15 cellular contexts compared by ENCODE assay signal in the genomic region with DNA sequence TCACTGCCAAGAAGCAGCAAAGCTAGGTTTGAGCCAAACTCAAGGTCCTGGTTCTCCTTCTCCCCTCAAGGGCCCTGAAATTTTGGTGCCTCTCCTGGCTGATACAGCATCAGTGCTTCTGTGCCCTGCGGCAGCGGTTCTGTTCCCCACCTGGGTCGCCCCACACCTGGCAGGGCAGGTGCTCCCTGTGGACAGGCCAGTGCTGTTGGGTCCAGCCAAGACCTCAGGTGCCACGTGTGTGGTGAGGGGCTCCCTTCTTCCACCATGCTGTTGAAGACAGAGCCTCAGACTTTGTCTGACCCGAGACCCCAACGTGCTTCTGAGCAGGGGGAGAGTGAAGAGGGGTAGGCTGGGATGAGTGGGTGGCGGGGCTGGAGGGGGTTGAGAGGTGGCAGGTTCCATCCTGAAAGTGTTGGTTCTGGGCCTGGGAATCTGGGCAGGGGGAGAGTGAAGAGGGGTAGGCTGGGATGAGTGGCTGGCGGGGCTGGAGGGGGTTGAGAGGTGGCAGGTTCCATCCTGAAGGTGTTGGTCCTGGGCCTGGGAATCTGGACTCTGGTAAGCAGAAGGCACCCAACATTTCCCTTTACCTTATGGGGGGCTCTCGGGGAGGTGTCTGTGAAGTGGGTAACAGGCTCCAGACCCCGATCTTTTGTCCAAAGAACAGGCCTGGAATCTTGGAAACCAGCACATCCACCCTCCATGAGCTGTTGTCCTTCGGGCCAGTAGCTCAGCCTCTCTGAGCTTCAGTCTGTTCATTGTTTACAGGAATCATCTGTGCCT. TPM values are rescaled to one million over a fixed set of nuclear protein-coding genes. Genes with fewer than 3 reads are reported as not detected.
DNase-seq lines count a peak whose midpoint lies in the region; TF ChIP-seq lines count a peak whose summit lies in the region.
"Had no signal": no experiment of that assay in that cellular context is flagged by ENCODE, and none has a peak within 500 bp of the region (broad histone marks: within the 10 kb centered on the region; RNA-seq: fewer than 3 reads in every experiment).

No MANE protein-coding gene starts in this region.

- H3K4me1 Mint-ChIP-seq in Caco-2 (ENCODE audit: low read depth, unreplicated experiment) (peaks cover 38% of the 10 kb centered on the region), endodermal cell (peaks cover 8% of the 10 kb centered on the region)

- no peak for TF ChIP-seq EP300 in stomach (IDR thresholded peaks at IDR 0.05)

- no peak overlapping the region for H2AFZ ChIP-seq in trophoblast cell (ENCODE audit: insufficient read depth, low read length, poor library complexity)
- H2AFZ ChIP-seq: GM23248 had no signal

- H3K14ac ChIP-seq in trophoblast cell (ENCODE audit: low read length): peak overlapping the region; percentile 90

- BruUV-seq in Caco-2 (replicated peaks; lab: Mats Ljungman, UMichigan): no TSS peak

- peaks cover 19% of the 10 kb centered on the region for H3K79me2 ChIP-seq in trophoblast cell (ENCODE audit: control insufficient read depth, insufficient read depth, low read length, poor library complexity)

- peak overlapping the region; percentile 69 for H4K91ac ChIP-seq in trophoblast cell (ENCODE audit: low read depth, low read length)

- peaks cover 16% of the 10 kb centered on the region for H3K36me3 Mint-ChIP-seq in Caco-2 (ENCODE audit: insufficient read depth, unreplicated experiment)
- peaks cover 26% of the 10 kb centered on the region for H3K36me3 Mint-ChIP-seq in endodermal cell (ENCODE audit: low read depth)

- H3K4me3 Mint-ChIP-seq in Caco-2 (ENCODE audit: unreplicated experiment) (peak overlapping the region; percentile 25), endodermal cell (no peak overlapping the region)

- H3K27me3 Mint-ChIP-seq in Caco-2 (ENCODE audit: insufficient read depth, unreplicated experiment) (no peaks in the 10 kb centered on the region), endodermal cell (ENCODE audit: insufficient read depth) (peaks cover 91% of the 10 kb centered on the region)

- no peaks in the 10 kb centered on the region for H3K36me3 ChIP-seq in Caco-2 (ENCODE audit: control insufficient read depth, insufficient read depth, low read length)
- H3K36me3 ChIP-seq in H7 (replicated peaks; ENCODE audit: control insufficient read depth, insufficient read depth, low read length): peaks cover 4% of the 10 kb centered on the region
- H3K36me3 ChIP-seq in trophoblast cell (ENCODE audit: control insufficient read depth in 1 of 2, insufficient read depth in 2 of 2, low read length in 2 of 2): peaks cover 10 to 17% of the 10 kb centered on the region in 2 experiments
- H3K36me3 ChIP-seq in endodermal cell (ENCODE audit: control insufficient read depth, insufficient read depth, low read length): no peaks in the 10 kb centered on the region
- no peaks in the 10 kb centered on the region for H3K36me3 ChIP-seq in stomach

- peak overlapping the region; percentile 89 for H2AK5ac ChIP-seq in trophoblast cell (ENCODE audit: low read length)

- H3K4me3 ChIP-seq in Caco-2 (ENCODE audit: low read depth, low read length) (no peak overlapping the region), H7 (ENCODE audit: insufficient read depth, low read depth, low read length) (no peak overlapping the region), trophoblast cell (ENCODE audit: low read depth, low read length) (peak overlapping the region; percentile 25), endodermal cell (ENCODE audit: low read length) (no peak overlapping the region), stomach (no peak overlapping the region)
- H3K4me3 ChIP-seq: GM23248 had no signal

- H3K4ac ChIP-seq in trophoblast cell (ENCODE audit: low read depth, low read length): peak overlapping the region; percentile 87

- H3K27ac Mint-ChIP-seq in Caco-2 (ENCODE audit: unreplicated experiment) (no peak overlapping the region), endodermal cell (no peak overlapping the region)

- peak overlapping the region; percentile 58 for H3K18ac ChIP-seq in trophoblast cell (ENCODE audit: low read length)

- POLR2A ChIA-PET in Caco-2 (lab: Charles Lee): no interaction called here

- CTCF ChIA-PET in Caco-2 (lab: Charles Lee): no interaction called here

- H3K23ac ChIP-seq in trophoblast cell (ENCODE audit: low read length): no peak overlapping the region

- no CpG with 5 or more reads among the region's 11 CpGs for WGBS in trophoblast cell (ENCODE audit: extremely low coverage, insufficient coverage, insufficient read length)
- 82 to 86% methylated on average over 6 to 11 of the region's 11 CpGs for WGBS in endodermal cell (ENCODE audit: insufficient coverage in 1 of 2, insufficient read length in 1 of 2), 2 experiments
- WGBS in stomach, 5 donors: 90 to 94% (median 92%) methylated on average over 11 of the region's 11 CpGs

- H3K27me3 ChIP-seq in Caco-2 (replicated peaks; ENCODE audit: control insufficient read depth, insufficient read depth, low read length): no peaks in the 10 kb centered on the region
- no peaks in the 10 kb centered on the region for H3K27me3 ChIP-seq in H7 (ENCODE audit: control insufficient read depth, insufficient read depth, low read length)
- H3K27me3 ChIP-seq in trophoblast cell (ENCODE audit: insufficient read depth, low read length): no peaks in the 10 kb centered on the region
- H3K27me3 ChIP-seq in endodermal cell (ENCODE audit: control insufficient read depth, insufficient read depth, low read length, poor library complexity, severe bottlenecking): peaks cover 87% of the 10 kb centered on the region
- peaks cover 0 to 96% (median 40%) of the 10 kb centered on the region in 3 donors for H3K27me3 ChIP-seq in stomach

- intact Hi-C loops in Caco-2 (cut with micrococcal nuclease; ENCODE audit: unreplicated experiment): no loop called here
- intact Hi-C loops in stomach (cut with DNase I; ENCODE audit: low total_unique reads): no loop called here

- H2BK12ac ChIP-seq in trophoblast cell (ENCODE audit: low read length): peak overlapping the region; percentile 55

- peak overlapping the region; percentile 59 for H3K27ac ChIP-seq in trophoblast cell (ENCODE audit: low read depth, low read length)
- H3K27ac ChIP-seq in endodermal cell (ENCODE audit: low read depth, low read length): no peak overlapping the region
- H3K27ac ChIP-seq in stomach: no peak overlapping the region
- H3K27ac ChIP-seq: C4-2B, GM23248 had no signal

- TF ChIP-seq POLR2A in stomach (IDR thresholded peaks at IDR 0.05): no peak

- no peaks in the 10 kb centered on the region for H3K9me3 Mint-ChIP-seq in Caco-2 (ENCODE audit: unreplicated experiment)
- no peaks in the 10 kb centered on the region for H3K9me3 Mint-ChIP-seq in endodermal cell

- H4K8ac ChIP-seq in trophoblast cell (ENCODE audit: low read depth, low read length): peak overlapping the region; percentile 25

- H3K79me1 ChIP-seq in trophoblast cell (ENCODE audit: low read length): peaks cover 21% of the 10 kb centered on the region

- H3K4me1 ChIP-seq in Caco-2 (peaks cover 48% of the 10 kb centered on the region), trophoblast cell (ENCODE audit: control insufficient read depth in 1 of 2, insufficient read depth in 2 of 2, low read length in 2 of 2) (peaks cover 30 to 33% of the 10 kb centered on the region in 2 experiments), endodermal cell (ENCODE audit: control insufficient read depth, insufficient read depth, low read length) (no peaks in the 10 kb centered on the region), stomach (peaks cover 4 to 17% (median 10%) of the 10 kb centered on the region in 4 donors)

- H2BK120ac ChIP-seq in trophoblast cell (ENCODE audit: insufficient read depth, low read length, poor library complexity): peak overlapping the region; percentile 55

- no peak overlapping the region for H4K12ac ChIP-seq in trophoblast cell (ENCODE audit: low read depth, low read length)

- DNase-seq in Caco-2 (no peak), H7 (peak; percentile 20), islet precursor cell (peak; percentile 37), trophoblast cell (no peak), endodermal cell (no peak), stomach (no peak), hepatic stellate cell (ENCODE audit: low spot score) (no peak)
- DNase-seq: DND-41, GM23248, NCI-H1105 treated with DMSO at 0.1 percent for 48 hours, NCI-H1694 treated with DMSO at 0.1 percent for 48 hours, NCI-H510A, NCI-H774, OCI-M1 had no signal

- TF ChIP-seq CTCF in Caco-2 (IDR thresholded peaks at IDR 0.05; ENCODE audit: insufficient read depth in 1 of 2, low read depth in 1 of 2, low read length in 1 of 2, severe bottlenecking in 1 of 2, unreplicated experiment in 1 of 2): no peak
- TF ChIP-seq CTCF in endodermal cell (conservative IDR thresholded peaks at IDR 0.05): no peak
- TF ChIP-seq CTCF in stomach (IDR thresholded peaks at IDR 0.05): no peak

- H3K9ac ChIP-seq in trophoblast cell (ENCODE audit: low read length) (no peak overlapping the region), endodermal cell (ENCODE audit: extremely low read depth, low read length, poor library complexity, severe bottlenecking) (no peak overlapping the region)
- H3K9ac ChIP-seq: GM23248 had no signal

- peak overlapping the region; percentile 67 for H2BK5ac ChIP-seq in trophoblast cell (ENCODE audit: low read depth, low read length, poor library complexity)

- no peaks in the 10 kb centered on the region for H3K9me3 ChIP-seq in Caco-2
- H3K9me3 ChIP-seq in trophoblast cell (ENCODE audit: insufficient read depth, low read depth, low read length): peaks cover 2% of the 10 kb centered on the region
- H3K9me3 ChIP-seq in endodermal cell (ENCODE audit: control insufficient read depth, low read length): peaks cover 5% of the 10 kb centered on the region
- H3K9me3 ChIP-seq in stomach: no peaks in the 10 kb centered on the region

- H3K4me2 ChIP-seq in trophoblast cell (ENCODE audit: low read length): peak overlapping the region; percentile 69

RNA-seq across cellular contexts. Expression of gene PLEKHG4B, which starts 2.3 kb away (rescaled TPM):
- 15.0 TPM in 2 replicates for total RNA-seq in Caco-2 (2022)
- total RNA-seq in H7 (2014; rRNA removed; shearing (Covaris generic)): 25.2 and 34.1 TPM in 2 replicates
- polyA plus RNA-seq in trophoblast cell (2013): 36.7 and 38.3 TPM in 2 replicates
- 10 to 100 TPM; 16.3 to 22.8 TPM for total RNA-seq in endodermal cell
- 20.9 TPM for polyA plus RNA-seq in endodermal cell (2013, experiment 1 of 2)
- 19.5 TPM for polyA plus RNA-seq in endodermal cell (2013, experiment 2 of 2)
- total RNA-seq in stomach: 1 to 10 TPM in 3 of 5 donors, under 1 TPM in 1, not detected in 1; 0.58 to 4.3 (median 3.4) TPM
- polyA plus RNA-seq in stomach: 1 to 10 TPM in 1 of 3 donors, under 1 TPM in 2; 0.15 to 1.8 (median 0.88) TPM
- total RNA-seq: GM23248 had no signal
- polyA plus RNA-seq: GM23248 had no signal

Comparison
In these comparisons a context has a peak if more than half of its experiments do, and no peak if none do; other contexts are left out.
1. DNase-seq: peak in H7 (single experiment) and islet precursor cell (single experiment); none in Caco-2 (0 of 2), trophoblast cell (0 of 2), endodermal cell (single experiment), stomach (single experiment) and hepatic stellate cell (single experiment).